Comparison of ENCODE assay signal across 21 cellular contexts in genomic region chrX:31497086-31497485, GRCh38.
DNase-seq lines count a peak whose midpoint lies in the region; TF ChIP-seq lines count a peak whose summit lies in the region.
"Had no signal": no experiment of that assay in that cellular context is flagged by ENCODE, and none has a peak within 500 bp of the region (broad histone marks: within the 10 kb centered on the region; RNA-seq: fewer than 3 reads in every experiment).

No MANE protein-coding gene starts in this region.

- peak overlapping the region; percentile 18 for H3K4me2 ChIP-seq in smooth muscle cell

- H3F3A ChIP-seq in smooth muscle cell (ENCODE audit: low read depth): no peaks in the 10 kb centered on the region

- in situ Hi-C loops in astrocyte of the spinal cord (cut with HindIII; ENCODE audit: low sequenced_read_pairs): no loop called here

- H3K9ac ChIP-seq in smooth muscle cell (ENCODE audit: low read depth): no peak overlapping the region

- peak overlapping the region; percentile 70 for H3K27ac ChIP-seq in smooth muscle cell (ENCODE audit: low read depth)
- H3K27ac ChIP-seq: body of pancreas, dorsolateral prefrontal cortex, SJSA1 had no signal

- H2AFZ ChIP-seq in smooth muscle cell (ENCODE audit: low read depth): no peak overlapping the region

- whole genome bisulfite sequencing in smooth muscle cell (ENCODE audit: low lambda C conversion rate): 55% methylated on average over 3 of the region's 3 CpGs

- H4K20me1 ChIP-seq in smooth muscle cell (ENCODE audit: low read depth): no peaks in the 10 kb centered on the region

- H3K4me1 ChIP-seq in smooth muscle cell (ENCODE audit: low read depth): no peaks in the 10 kb centered on the region
- H3K4me1 ChIP-seq: body of pancreas, Caco-2 had no signal

- no peaks in the 10 kb centered on the region for H3K9me3 ChIP-seq in smooth muscle cell (replicated peaks; ENCODE audit: low read depth)
- H3K9me3 ChIP-seq: body of pancreas, Caco-2, SJSA1 had no signal

- H3K36me3 ChIP-seq in smooth muscle cell (ENCODE audit: low read depth): no peaks in the 10 kb centered on the region
- H3K36me3 ChIP-seq: SJSA1 had no signal

- H3K79me2 ChIP-seq in smooth muscle cell (ENCODE audit: low read depth): no peaks in the 10 kb centered on the region

- peak; percentile 52 for DNase-seq in HCEC 1CT
- DNase-seq in astrocyte of the spinal cord (ENCODE audit: low read depth, low spot score): peak; percentile 43
- DNase-seq in fibroblast of pulmonary artery (ENCODE audit: low read depth): peak; percentile 52
- no peak for DNase-seq in smooth muscle cell (lab: John Stamatoyannopoulos, UW; ENCODE audit: unreplicated experiment)
- no peak for DNase-seq in amygdala (lab: John Stamatoyannopoulos, UW)
- no peak for DNase-seq in stimulated activated CD4-positive, alpha-beta T cell treated with anti-CD3 and anti-CD28 coated beads, Interleukin-4, amount 100 ng/mL, for 4 hours
- no peak for DNase-seq in GM19238 (ENCODE audit: insufficient read length, low spot score)
- DNase-seq: activated CD4-positive, alpha-beta memory T cell treated with anti-CD3 and anti-CD28 coated beads for 36 hours; activated naive CD4-positive, alpha-beta T cell treated with anti-CD3 and anti-CD28 coated beads, Interleukin-2, amount 10 ng/mL, durations not matched to agents 7 days and 5 days; activated T-cell treated with anti-CD3 and anti-CD28 coated beads, Interleukin-2, amount 50 U/mL, for 1 hour; body of pancreas; Caco-2; dorsolateral prefrontal cortex; H7; MM.1S; naive thymus-derived CD8-positive, alpha-beta T cell; NCI-H1694; NCI-H82; PC-3; stimulated activated naive CD8-positive, alpha-beta T cell treated with anti-CD3 and anti-CD28 coated beads, Interleukin-15, amount 100 ng/mL, for 72 hours had no signal

- H3K4me3 ChIP-seq in astrocyte of the spinal cord (ENCODE audit: low read depth, low read length) (no peak overlapping the region), fibroblast of pulmonary artery (replicated peaks; ENCODE audit: low read depth, low read length) (no peak overlapping the region), smooth muscle cell (no peak overlapping the region)
- H3K4me3 ChIP-seq: body of pancreas, dorsolateral prefrontal cortex, SJSA1 had no signal

- H3K27me3 ChIP-seq in smooth muscle cell (ENCODE audit: low read depth): no peaks in the 10 kb centered on the region
- H3K27me3 ChIP-seq: body of pancreas, SJSA1 had no signal

- TF ChIP-seq CTCF in astrocyte of the spinal cord (IDR thresholded peaks at IDR 0.05; ENCODE audit: low read depth, low read length) (no peak), fibroblast of pulmonary artery (IDR thresholded peaks at IDR 0.05; ENCODE audit: low read length, missing control alignments) (no peak), smooth muscle cell (IDR thresholded peaks at IDR 0.05; ENCODE audit: borderline replicate concordance, insufficient read depth, poor library complexity, severe bottlenecking) (no peak)

Comparison
In these comparisons a context has a peak if more than half of its experiments do, and no peak if none do; other contexts are left out.
1. DNase-seq: peak in HCEC 1CT (single experiment), astrocyte of the spinal cord (single experiment) and fibroblast of pulmonary artery (single experiment); none in smooth muscle cell (single experiment), amygdala (0 of 56), stimulated activated CD4-positive, alpha-beta T cell treated with anti-CD3 and anti-CD28 coated beads, Interleukin-4, amount 100 ng/mL, for 4 hours (0 of 2) and GM19238 (single experiment).